ENCODE assay signal across 27 cellular contexts in the genomic region with DNA sequence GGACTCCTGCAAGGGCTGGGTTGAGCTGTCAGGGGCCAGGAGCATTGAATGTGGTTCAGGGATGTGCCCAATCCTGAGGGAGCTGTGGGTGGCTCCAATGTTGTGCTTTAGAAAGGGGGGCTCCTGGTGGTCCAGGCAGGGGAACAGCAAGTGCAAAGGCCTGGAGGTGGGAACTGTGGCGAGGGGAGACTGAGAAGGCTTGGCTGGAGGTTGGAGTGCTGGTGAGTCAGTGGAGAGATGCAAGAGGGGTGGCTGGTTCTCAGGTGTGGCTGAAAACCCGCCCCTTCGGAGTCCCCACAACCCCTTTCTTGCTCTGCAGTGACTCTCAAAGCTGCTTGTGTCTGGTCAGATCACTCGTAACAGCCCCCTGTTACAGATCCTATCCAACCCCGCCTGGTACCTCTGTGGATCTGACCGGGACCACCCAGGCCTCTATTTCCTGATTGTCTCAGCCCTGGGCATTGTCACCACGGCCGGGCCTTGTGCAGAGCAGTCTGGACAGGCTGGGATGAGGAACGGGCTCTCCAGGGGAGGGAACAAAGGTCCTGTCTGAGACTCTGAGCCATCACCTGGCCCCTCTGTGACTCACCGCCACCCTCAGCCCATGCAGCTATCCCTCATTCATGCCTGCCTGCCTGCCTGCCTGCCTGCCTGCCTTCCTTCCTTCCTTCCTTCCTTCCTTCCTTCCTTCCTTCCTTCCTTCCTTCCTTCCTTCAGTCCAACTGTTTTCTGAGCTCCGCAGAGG. TPM values are rescaled to one million over a fixed set of nuclear protein-coding genes. Genes with fewer than 3 reads are reported as not detected.
DNase-seq lines count a peak whose midpoint lies in the region; ATAC-seq, FAIRE-seq and TF ChIP-seq lines count a peak whose summit lies in the region.
"Had no signal": no experiment of that assay in that cellular context is flagged by ENCODE, and none has a peak within 500 bp of the region (broad histone marks: within the 10 kb centered on the region; RNA-seq: fewer than 3 reads in every experiment).

No MANE protein-coding gene starts in this region.

- H3K27me3 Mint-ChIP-seq in brain (no peaks in the 10 kb centered on the region), nephron (ENCODE audit: low read depth) (peaks cover 38% of the 10 kb centered on the region), osteocyte (ENCODE audit: unreplicated experiment) (peaks cover 52% of the 10 kb centered on the region)

- H3K27me3 ChIP-seq in BLaER1 (peaks cover 42% of the 10 kb centered on the region), tibial nerve (peaks cover 0 to 82% of the 10 kb centered on the region in 2 donors)
- H3K27me3 ChIP-seq: cardiac muscle cell had no signal

- H3K36me3 Mint-ChIP-seq in brain: peaks cover 5% of the 10 kb centered on the region
- no peaks in the 10 kb centered on the region for H3K36me3 Mint-ChIP-seq in nephron (ENCODE audit: low read depth)
- no peaks in the 10 kb centered on the region for H3K36me3 Mint-ChIP-seq in osteocyte (ENCODE audit: unreplicated experiment)
- H3K36me3 Mint-ChIP-seq: activated CD4-positive, alpha-beta memory T cell treated with anti-CD3 and anti-CD28 coated beads for 36 hours had no signal

- H3K9me3 ChIP-seq in BLaER1 (no peaks in the 10 kb centered on the region), kidney (ENCODE audit: control insufficient read depth in 1 of 2, low read length in 2 of 2) (no peaks in the 10 kb centered on the region), tibial nerve (no peaks in the 10 kb centered on the region)
- H3K9me3 ChIP-seq: lower lobe of right lung, spleen, thoracic aorta had no signal

- H3K36me3 ChIP-seq in BLaER1 (no peaks in the 10 kb centered on the region), kidney (ENCODE audit: control insufficient read depth in 1 of 2, insufficient read depth in 2 of 2, low read length in 2 of 2) (no peaks in the 10 kb centered on the region), tibial nerve (no peaks in the 10 kb centered on the region)
- H3K36me3 ChIP-seq: cardiac muscle cell, lower lobe of right lung, spleen, thoracic aorta had no signal

- peaks cover 48% of the 10 kb centered on the region for H3K4me1 ChIP-seq in BLaER1
- H3K4me1 ChIP-seq in kidney (ENCODE audit: control insufficient read depth in 1 of 2, insufficient read depth in 1 of 2, low read depth in 1 of 2, low read length in 2 of 2): peaks cover 0 to 4% of the 10 kb centered on the region in 2 donors
- H3K4me1 ChIP-seq in tibial nerve: peaks cover 0 to 3% (median 0%) of the 10 kb centered on the region in 4 donors
- H3K4me1 ChIP-seq: lower lobe of right lung had no signal

- H3K4me1 Mint-ChIP-seq in brain (peaks cover 35% of the 10 kb centered on the region), nephron (peaks cover 6% of the 10 kb centered on the region), osteocyte (ENCODE audit: unreplicated experiment) (peaks cover 7% of the 10 kb centered on the region)

- H3K9me3 Mint-ChIP-seq in brain: no peaks in the 10 kb centered on the region
- H3K9me3 Mint-ChIP-seq in nephron: no peaks in the 10 kb centered on the region
- H3K9me3 Mint-ChIP-seq in osteocyte (ENCODE audit: unreplicated experiment): no peaks in the 10 kb centered on the region
- H3K9me3 Mint-ChIP-seq: activated CD4-positive, alpha-beta memory T cell treated with anti-CD3 and anti-CD28 coated beads for 36 hours; T-helper 2 cell treated with Interferon-gamma antibody and Interleukin-4, amounts not matched to agents 5 μg/mL and 100 μg/mL, for 36 hours had no signal

- no peak overlapping the region for H3K4me3 ChIP-seq in BLaER1
- no peak overlapping the region for H3K4me3 ChIP-seq in kidney (ENCODE audit: low read length in 2 of 2)
- no peak overlapping the region for H3K4me3 ChIP-seq in tibial nerve
- H3K4me3 ChIP-seq: cardiac muscle cell, lower lobe of right lung, spleen, thoracic aorta had no signal

- H3K4me2 ChIP-seq in BLaER1: peak overlapping the region; percentile 85

- H3K9ac ChIP-seq in BLaER1 (no peak overlapping the region), kidney (ENCODE audit: low read length in 2 of 2) (no peak overlapping the region)

- FAIRE-seq in D721Med (lab: Jason Lieb, UNC) (no peak), kidney (lab: Jason Lieb, UNC) (no peak)

- WGBS in tibial nerve, 2 donors: 72 to 79% methylated on average over 6 to 11 of the region's 11 CpGs

- no peak for TF ChIP-seq POLR2A in tibial nerve (IDR thresholded peaks at IDR 0.05)

- H3K27ac Mint-ChIP-seq in brain (peak overlapping the region in 4 of 5 experiments; percentile 42 to 83 (median 55)), nephron (peak overlapping the region in 2 of 3 experiments; percentile 25 to 44), osteocyte (ENCODE audit: unreplicated experiment) (no peak overlapping the region)
- H3K27ac Mint-ChIP-seq: activated CD4-positive, alpha-beta memory T cell treated with anti-CD3 and anti-CD28 coated beads for 36 hours; T-helper 2 cell treated with Interferon-gamma antibody and Interleukin-4, amounts not matched to agents 5 μg/mL and 100 μg/mL, for 36 hours had no signal

- H3K4me3 Mint-ChIP-seq in brain (peak overlapping the region; percentile 86 to 88 (median 87)), nephron (peak overlapping the region; percentile 81 to 85 (median 85)), osteocyte (ENCODE audit: unreplicated experiment) (no peak overlapping the region)
- H3K4me3 Mint-ChIP-seq: activated CD4-positive, alpha-beta memory T cell treated with anti-CD3 and anti-CD28 coated beads for 36 hours; T-helper 2 cell treated with Interferon-gamma antibody and Interleukin-4, amounts not matched to agents 5 μg/mL and 100 μg/mL, for 36 hours had no signal

- ATAC-seq in HG03196 (IDR thresholded peaks at IDR 0.05; ENCODE audit: unreplicated experiment): no peak
- ATAC-seq: lower lobe of right lung, SK-N-SH treated with all-trans-retinoic acid at 6 μM for 48 hours had no signal

- H4K20me1 ChIP-seq in BLaER1: no peaks in the 10 kb centered on the region

- H3K27ac ChIP-seq in BLaER1 (peak overlapping the region; percentile 49), kidney (ENCODE audit: low read depth in 2 of 2, low read length in 2 of 2) (no peak overlapping the region), tibial nerve (no peak overlapping the region)
- H3K27ac ChIP-seq: cardiac muscle cell, lower lobe of right lung, RWPE1, spleen, thoracic aorta, WERI-Rb-1 had no signal

- peak; percentile 13 for DNase-seq in D721Med (ENCODE audit: insufficient read length, low spot score)
- no peak for DNase-seq in kidney
- no peak for DNase-seq in osteocyte (ENCODE audit: extremely low spot score, unreplicated experiment)
- DNase-seq in tibial nerve (ENCODE audit: low spot score in 2 of 2): no peak
- DNase-seq: activated CD4-positive, alpha-beta memory T cell treated with anti-CD3 and anti-CD28 coated beads for 36 hours; activated naive CD4-positive, alpha-beta T cell; activated T-cell treated with anti-CD3 and anti-CD28 coated beads for 4 hours; amniotic stem cell; GOT3; head of caudate nucleus; lower lobe of right lung; NCI-H2107; NCI-H524 treated with DMSO at 0.1 percent for 48 hours; occipital lobe; spleen; stimulated activated CD4-positive, alpha-beta T cell treated with anti-CD3 and anti-CD28 coated beads, Interleukin-4, amount 100 ng/mL, for 24 hours; stimulated activated naive CD4-positive, alpha-beta T cell treated with Interleukin-2 at 50 U/mL for 16 hours; WERI-Rb-1 had no signal

- TF ChIP-seq CTCF in D721Med (IDR thresholded peaks at IDR 0.05; ENCODE audit: insufficient read depth, missing control alignments): no peak
- no peak for TF ChIP-seq CTCF in brain (conservative IDR thresholded peaks at IDR 0.05)
- no peak for TF ChIP-seq CTCF in nephron (IDR thresholded peaks at IDR 0.05; ENCODE audit: unreplicated experiment in 3 of 3)
- TF ChIP-seq CTCF in kidney (IDR thresholded peaks at IDR 0.05; ENCODE audit: borderline replicate concordance, extremely low read depth, insufficient read depth): no peak
- no peak for TF ChIP-seq CTCF in osteocyte (IDR thresholded peaks at IDR 0.05)
- TF ChIP-seq CTCF in tibial nerve (IDR thresholded peaks at IDR 0.05): no peak

- no peak for TF ChIP-seq EP300 in tibial nerve (IDR thresholded peaks at IDR 0.05)

- intact Hi-C loops in kidney (cut with DNase I): no loop called here

RNA-seq across cellular contexts. Expression of gene KCNN1, which starts 1.4 kb away (rescaled TPM):
- 25.3 TPM for polyA plus RNA-seq in brain (ENCODE audit: insufficient read depth, low read depth, low replicate concordance)
- total RNA-seq in kidney: 0.19 TPM
- polyA plus RNA-seq in kidney (ENCODE audit: insufficient read depth, low read depth, low replicate concordance): 0.37 TPM
- not detected in 2 replicates for total RNA-seq in osteocyte
- total RNA-seq in tibial nerve: under 1 TPM in 1 of 4 donors, not detected in 3; under 0.01 TPM
- total RNA-seq: lower lobe of right lung, spleen had no signal

RNA-seq across cellular contexts. Expression of gene CCDC124, which starts 32.7 kb away (rescaled TPM):
- polyA plus RNA-seq in brain (ENCODE audit: insufficient read depth, low read depth, low replicate concordance): 156 TPM
- 59.5 TPM for total RNA-seq in kidney
- 120 TPM for polyA plus RNA-seq in kidney (ENCODE audit: insufficient read depth, low read depth, low replicate concordance)
- 81.9 and 84.9 TPM in 2 replicates for total RNA-seq in osteocyte
- 10 to 100 TPM; 29.3 to 69.0 (median 33.9) TPM for total RNA-seq in tibial nerve

RNA-seq across cellular contexts. Expression of gene ARRDC2, which starts 42.4 kb away (rescaled TPM):
- polyA plus RNA-seq in brain (ENCODE audit: insufficient read depth, low read depth, low replicate concordance): 36.6 TPM
- total RNA-seq in kidney: 68.4 TPM
- polyA plus RNA-seq in kidney (ENCODE audit: insufficient read depth, low read depth, low replicate concordance): 20.8 TPM
- 15.4 and 19.8 TPM in 2 replicates for total RNA-seq in osteocyte
- 100 to 1,000 TPM; 127 to 180 (median 177) TPM for total RNA-seq in tibial nerve
